Comparison of ENCODE assay signal across 8 cellular contexts in the genomic region with DNA sequence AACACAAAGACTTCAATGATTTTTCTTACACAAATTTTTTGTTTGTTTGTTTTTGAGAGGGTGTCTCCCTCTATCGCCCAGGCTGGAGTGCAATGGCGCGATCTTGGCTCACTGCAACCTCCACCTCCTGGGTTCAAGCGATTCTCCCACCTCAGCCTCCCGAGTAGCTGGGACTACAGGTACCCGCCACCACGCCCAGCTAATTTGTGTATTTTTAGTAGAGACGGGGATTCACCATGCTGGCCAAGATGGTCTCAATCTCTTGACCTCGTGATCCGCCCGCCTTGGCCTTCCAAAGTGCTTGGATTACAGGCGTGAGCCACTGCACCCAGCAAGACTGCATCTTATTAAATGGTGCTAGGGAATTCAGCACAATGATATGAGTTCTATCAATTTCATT. TPM values are rescaled to one million over a fixed set of nuclear protein-coding genes. Genes with fewer than 3 reads are reported as not detected.
DNase-seq lines count a peak whose midpoint lies in the region; ATAC-seq, FAIRE-seq and TF ChIP-seq lines count a peak whose summit lies in the region.
"Not testable (repeated sequence)": the region's sequence is repeated elsewhere in the genome, so short reads cannot be mapped to it uniquely, and the experiment has no call there.

No MANE protein-coding gene starts in this region.

- 91 to 97% methylated on average over 11 to 12 of the region's 12 CpGs for WGBS in gastroesophageal sphincter (ENCODE audit: low coverage in 1 of 2), 2 donors

- TF ChIP-seq POLR2A in gastroesophageal sphincter (IDR thresholded peaks at IDR 0.05): not testable (repeated sequence)

- not testable (repeated sequence) for DNase-seq in CD4-positive, CD25-positive, alpha-beta regulatory T cell; SK-N-MC (ENCODE audit: low read depth, low spot score); astrocyte (ENCODE audit: low read depth); natural killer cell
- peak; percentile 54 for DNase-seq in activated CD8-positive, alpha-beta memory T cell treated with anti-CD3 and anti-CD28 coated beads for 24 hours

- peaks cover 52% of the 10 kb centered on the region for H3K4me1 ChIP-seq in CD4-positive, CD25-positive, alpha-beta regulatory T cell (ENCODE audit: control insufficient read depth, insufficient read depth, low read length, poor library complexity, severe bottlenecking)
- peaks cover 62% of the 10 kb centered on the region for H3K4me1 ChIP-seq in KMS-11 (ENCODE audit: low read depth, poor library complexity, severe bottlenecking)
- H3K4me1 ChIP-seq in astrocyte (ENCODE audit: insufficient read depth, low read length): peaks cover 24% of the 10 kb centered on the region
- peaks cover 0 to 64% (median 13%) of the 10 kb centered on the region in 3 donors for H3K4me1 ChIP-seq in gastroesophageal sphincter

- TF ChIP-seq EP300 in gastroesophageal sphincter (IDR thresholded peaks at IDR 0.05): not testable (repeated sequence)

- H3K79me2 ChIP-seq in KMS-11 (ENCODE audit: insufficient read depth, low read depth) (peaks cover 85% of the 10 kb centered on the region), astrocyte (ENCODE audit: insufficient read depth, low read length) (peaks cover 86% of the 10 kb centered on the region)

- not testable (repeated sequence) for H3K9me3 Mint-ChIP-seq in CD4-positive, CD25-positive, alpha-beta regulatory T cell; astrocyte (ENCODE audit: unreplicated experiment); natural killer cell; stimulated activated memory B cell treated with anti-CD40 and anti-IgM and Interleukin-4, amounts not matched to agents 10 μg/mL and 1 μg/mL and 100 μg/mL, for 72 hours

- H3K27me3 Mint-ChIP-seq in CD4-positive, CD25-positive, alpha-beta regulatory T cell: peaks cover 22% of the 10 kb centered on the region
- H3K27me3 Mint-ChIP-seq in astrocyte (ENCODE audit: low read depth, unreplicated experiment); natural killer cell (ENCODE audit: low read depth in 2 of 2); stimulated activated memory B cell treated with anti-CD40 and anti-IgM and Interleukin-4, amounts not matched to agents 10 μg/mL and 1 μg/mL and 100 μg/mL, for 72 hours: not testable (repeated sequence)

- peak overlapping the region; percentile 98 for H3K4me3 ChIP-seq in CD4-positive, CD25-positive, alpha-beta regulatory T cell (ENCODE audit: low read depth, low read length)
- H3K4me3 ChIP-seq in KMS-11 (IDR thresholded peaks at IDR 0.05; ENCODE audit: insufficient read depth, low read depth, low read length); astrocyte (ENCODE audit: insufficient read depth, low read depth, low read length); gastroesophageal sphincter: not testable (repeated sequence)
- peak overlapping the region; percentile 95 for H3K4me3 ChIP-seq in SK-N-MC

- not testable (repeated sequence) for H3K36me3 ChIP-seq in CD4-positive, CD25-positive, alpha-beta regulatory T cell (ENCODE audit: control insufficient read depth, insufficient read depth, low read length); KMS-11 (ENCODE audit: insufficient read depth); astrocyte (ENCODE audit: insufficient read depth, low read length); gastroesophageal sphincter
- H3K36me3 ChIP-seq in SK-N-MC (ENCODE audit: insufficient read depth, low read length): peaks cover 21% of the 10 kb centered on the region

- H3K36me3 Mint-ChIP-seq in CD4-positive, CD25-positive, alpha-beta regulatory T cell; astrocyte (ENCODE audit: low read depth, unreplicated experiment); natural killer cell: not testable (repeated sequence)
- peaks cover 19% of the 10 kb centered on the region for H3K36me3 Mint-ChIP-seq in stimulated activated memory B cell treated with anti-CD40 and anti-IgM and Interleukin-4, amounts not matched to agents 10 μg/mL and 1 μg/mL and 100 μg/mL, for 72 hours

- peaks cover 43 to 69% (median 54%) of the 10 kb centered on the region in 4 donors for H3K4me1 Mint-ChIP-seq in CD4-positive, CD25-positive, alpha-beta regulatory T cell
- peaks cover 18% of the 10 kb centered on the region for H3K4me1 Mint-ChIP-seq in astrocyte (ENCODE audit: low read depth, unreplicated experiment)
- peaks cover 63 to 65% of the 10 kb centered on the region in 2 donors for H3K4me1 Mint-ChIP-seq in natural killer cell
- peaks cover 59% of the 10 kb centered on the region for H3K4me1 Mint-ChIP-seq in stimulated activated memory B cell treated with anti-CD40 and anti-IgM and Interleukin-4, amounts not matched to agents 10 μg/mL and 1 μg/mL and 100 μg/mL, for 72 hours

- not testable (repeated sequence) for TF ChIP-seq CTCF in KMS-11 (conservative IDR thresholded peaks at IDR 0.05; ENCODE audit: low read depth, low read length); astrocyte (IDR thresholded peaks at IDR 0.05; ENCODE audit: insufficient read depth, low read depth, low read length); gastroesophageal sphincter (IDR thresholded peaks at IDR 0.05); natural killer cell (IDR thresholded peaks at IDR 0.05)

- H3K9ac ChIP-seq in KMS-11; astrocyte (ENCODE audit: low read length): not testable (repeated sequence)
- H3K9ac ChIP-seq in SK-N-MC (ENCODE audit: insufficient read length): peak overlapping the region; percentile 99

- H3K4me2 ChIP-seq in KMS-11 (peak overlapping the region; percentile 84), astrocyte (ENCODE audit: low read length) (peak overlapping the region; percentile 95)

- H3K27me3 ChIP-seq in CD4-positive, CD25-positive, alpha-beta regulatory T cell (ENCODE audit: control insufficient read depth, insufficient read depth, low read length); KMS-11 (ENCODE audit: insufficient read depth, low read depth); astrocyte (ENCODE audit: insufficient read depth, low read length); gastroesophageal sphincter: not testable (repeated sequence)

- ATAC-seq in CD4-positive, CD25-positive, alpha-beta regulatory T cell (ENCODE audit: low read depth in 2 of 2); gastroesophageal sphincter; natural killer cell; stimulated activated memory B cell treated with anti-CD40 and anti-IgM and Interleukin-4, amounts not matched to agents 10 μg/mL and 1 μg/mL and 100 μg/mL, for 72 hours: not testable (repeated sequence)

- not testable (repeated sequence) for H3K9me3 ChIP-seq in CD4-positive, CD25-positive, alpha-beta regulatory T cell (ENCODE audit: control insufficient read depth in 2 of 2, low read length in 2 of 2); SK-N-MC (ENCODE audit: low read depth, low read length); astrocyte (ENCODE audit: insufficient read depth, low read depth, low read length); gastroesophageal sphincter

- peaks cover 39% of the 10 kb centered on the region for H4K20me1 ChIP-seq in KMS-11 (ENCODE audit: insufficient read depth)
- H4K20me1 ChIP-seq in astrocyte (ENCODE audit: insufficient read depth, low read length): peaks cover 65% of the 10 kb centered on the region

- H2AFZ ChIP-seq in KMS-11 (ENCODE audit: low read depth); astrocyte (ENCODE audit: low read depth, low read length): not testable (repeated sequence)

- peak overlapping the region; percentile 12 to 99 (median 61) for H3K27ac Mint-ChIP-seq in CD4-positive, CD25-positive, alpha-beta regulatory T cell
- not testable (repeated sequence) for H3K27ac Mint-ChIP-seq in astrocyte (ENCODE audit: unreplicated experiment)
- H3K27ac Mint-ChIP-seq in natural killer cell: peak overlapping the region; percentile 93 to 97
- H3K27ac Mint-ChIP-seq in stimulated activated memory B cell treated with anti-CD40 and anti-IgM and Interleukin-4, amounts not matched to agents 10 μg/mL and 1 μg/mL and 100 μg/mL, for 72 hours: peak overlapping the region; percentile 96

- peak overlapping the region; percentile 97 to 99 (median 99) for H3K4me3 Mint-ChIP-seq in CD4-positive, CD25-positive, alpha-beta regulatory T cell
- H3K4me3 Mint-ChIP-seq in astrocyte (ENCODE audit: unreplicated experiment) (peak overlapping the region; percentile 98), natural killer cell (peak overlapping the region; percentile 94)
- peak overlapping the region; percentile 94 for H3K4me3 Mint-ChIP-seq in stimulated activated memory B cell treated with anti-CD40 and anti-IgM and Interleukin-4, amounts not matched to agents 10 μg/mL and 1 μg/mL and 100 μg/mL, for 72 hours

- intact Hi-C loops in natural killer cell (cut with micrococcal nuclease): loop anchor here (10.0 kb wide), 2 partner anchors 342 to 592 kb away; no protein-coding TSS in a partner anchor

- not testable (repeated sequence) for FAIRE-seq in astrocyte (lab: Jason Lieb, UNC)

- peak overlapping the region; percentile 14 for H3K27ac ChIP-seq in CD4-positive, CD25-positive, alpha-beta regulatory T cell (ENCODE audit: insufficient read depth, low read length, poor library complexity, severe bottlenecking)
- not testable (repeated sequence) for H3K27ac ChIP-seq in KMS-11; astrocyte (ENCODE audit: low read depth, low read length)
- peak overlapping the region; percentile 99; the same call in 1 of the 2 replicates for H3K27ac ChIP-seq in SK-N-MC
- H3K27ac ChIP-seq in gastroesophageal sphincter: peak overlapping the region in 3 of 4 donors; percentile 24 to 98 (median 53)

RNA-seq across cellular contexts. Expression of a gene that starts 4.0 kb away (rescaled TPM):
- 146 TPM for total RNA-seq in CD4-positive, CD25-positive, alpha-beta regulatory T cell
- 10 to 100 TPM; 34.0 to 49.0 (median 37.8) TPM for polyA plus RNA-seq in CD4-positive, CD25-positive, alpha-beta regulatory T cell
- total RNA-seq in astrocyte (138 and 140 TPM in 2 replicates), gastroesophageal sphincter (100 to 1,000 TPM in 1 of 4 donors, 10 to 100 TPM in 3; 91.1 to 126 (median 97.4) TPM), natural killer cell (100 to 1,000 TPM in 1 of 3 donors, 10 to 100 TPM in 2; 74.6 to 118 (median 81.7) TPM)
